1 cellular context compared by ENCODE assay signal in the genomic region with DNA sequence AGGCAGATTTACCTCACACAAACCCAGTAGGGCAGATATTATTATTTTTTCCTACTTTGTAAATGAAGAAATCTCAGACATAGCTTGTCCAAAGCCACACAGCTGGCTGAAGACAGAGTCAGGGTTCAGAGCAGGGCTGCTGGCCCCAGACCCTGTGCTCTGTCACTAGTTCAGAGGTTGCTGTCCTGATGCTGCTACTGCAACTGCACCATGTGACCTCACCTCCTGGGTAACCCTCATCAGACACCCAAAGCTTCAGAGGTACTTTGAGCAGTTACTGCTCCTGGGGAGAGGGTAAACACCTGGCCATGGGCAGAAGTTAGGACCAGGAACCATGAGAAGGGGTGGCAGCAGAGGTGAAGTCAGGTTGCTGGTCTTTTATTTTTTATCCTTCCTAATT.
TF ChIP-seq lines count a peak whose summit lies in the region.

No MANE protein-coding gene starts in this region.

TF ChIP-seq in GM23338, 12 proteins besides CTCF, POLR2A, EP300 and RAD21 (continued from another document):
- TF ChIP-seq, protein P1, sequence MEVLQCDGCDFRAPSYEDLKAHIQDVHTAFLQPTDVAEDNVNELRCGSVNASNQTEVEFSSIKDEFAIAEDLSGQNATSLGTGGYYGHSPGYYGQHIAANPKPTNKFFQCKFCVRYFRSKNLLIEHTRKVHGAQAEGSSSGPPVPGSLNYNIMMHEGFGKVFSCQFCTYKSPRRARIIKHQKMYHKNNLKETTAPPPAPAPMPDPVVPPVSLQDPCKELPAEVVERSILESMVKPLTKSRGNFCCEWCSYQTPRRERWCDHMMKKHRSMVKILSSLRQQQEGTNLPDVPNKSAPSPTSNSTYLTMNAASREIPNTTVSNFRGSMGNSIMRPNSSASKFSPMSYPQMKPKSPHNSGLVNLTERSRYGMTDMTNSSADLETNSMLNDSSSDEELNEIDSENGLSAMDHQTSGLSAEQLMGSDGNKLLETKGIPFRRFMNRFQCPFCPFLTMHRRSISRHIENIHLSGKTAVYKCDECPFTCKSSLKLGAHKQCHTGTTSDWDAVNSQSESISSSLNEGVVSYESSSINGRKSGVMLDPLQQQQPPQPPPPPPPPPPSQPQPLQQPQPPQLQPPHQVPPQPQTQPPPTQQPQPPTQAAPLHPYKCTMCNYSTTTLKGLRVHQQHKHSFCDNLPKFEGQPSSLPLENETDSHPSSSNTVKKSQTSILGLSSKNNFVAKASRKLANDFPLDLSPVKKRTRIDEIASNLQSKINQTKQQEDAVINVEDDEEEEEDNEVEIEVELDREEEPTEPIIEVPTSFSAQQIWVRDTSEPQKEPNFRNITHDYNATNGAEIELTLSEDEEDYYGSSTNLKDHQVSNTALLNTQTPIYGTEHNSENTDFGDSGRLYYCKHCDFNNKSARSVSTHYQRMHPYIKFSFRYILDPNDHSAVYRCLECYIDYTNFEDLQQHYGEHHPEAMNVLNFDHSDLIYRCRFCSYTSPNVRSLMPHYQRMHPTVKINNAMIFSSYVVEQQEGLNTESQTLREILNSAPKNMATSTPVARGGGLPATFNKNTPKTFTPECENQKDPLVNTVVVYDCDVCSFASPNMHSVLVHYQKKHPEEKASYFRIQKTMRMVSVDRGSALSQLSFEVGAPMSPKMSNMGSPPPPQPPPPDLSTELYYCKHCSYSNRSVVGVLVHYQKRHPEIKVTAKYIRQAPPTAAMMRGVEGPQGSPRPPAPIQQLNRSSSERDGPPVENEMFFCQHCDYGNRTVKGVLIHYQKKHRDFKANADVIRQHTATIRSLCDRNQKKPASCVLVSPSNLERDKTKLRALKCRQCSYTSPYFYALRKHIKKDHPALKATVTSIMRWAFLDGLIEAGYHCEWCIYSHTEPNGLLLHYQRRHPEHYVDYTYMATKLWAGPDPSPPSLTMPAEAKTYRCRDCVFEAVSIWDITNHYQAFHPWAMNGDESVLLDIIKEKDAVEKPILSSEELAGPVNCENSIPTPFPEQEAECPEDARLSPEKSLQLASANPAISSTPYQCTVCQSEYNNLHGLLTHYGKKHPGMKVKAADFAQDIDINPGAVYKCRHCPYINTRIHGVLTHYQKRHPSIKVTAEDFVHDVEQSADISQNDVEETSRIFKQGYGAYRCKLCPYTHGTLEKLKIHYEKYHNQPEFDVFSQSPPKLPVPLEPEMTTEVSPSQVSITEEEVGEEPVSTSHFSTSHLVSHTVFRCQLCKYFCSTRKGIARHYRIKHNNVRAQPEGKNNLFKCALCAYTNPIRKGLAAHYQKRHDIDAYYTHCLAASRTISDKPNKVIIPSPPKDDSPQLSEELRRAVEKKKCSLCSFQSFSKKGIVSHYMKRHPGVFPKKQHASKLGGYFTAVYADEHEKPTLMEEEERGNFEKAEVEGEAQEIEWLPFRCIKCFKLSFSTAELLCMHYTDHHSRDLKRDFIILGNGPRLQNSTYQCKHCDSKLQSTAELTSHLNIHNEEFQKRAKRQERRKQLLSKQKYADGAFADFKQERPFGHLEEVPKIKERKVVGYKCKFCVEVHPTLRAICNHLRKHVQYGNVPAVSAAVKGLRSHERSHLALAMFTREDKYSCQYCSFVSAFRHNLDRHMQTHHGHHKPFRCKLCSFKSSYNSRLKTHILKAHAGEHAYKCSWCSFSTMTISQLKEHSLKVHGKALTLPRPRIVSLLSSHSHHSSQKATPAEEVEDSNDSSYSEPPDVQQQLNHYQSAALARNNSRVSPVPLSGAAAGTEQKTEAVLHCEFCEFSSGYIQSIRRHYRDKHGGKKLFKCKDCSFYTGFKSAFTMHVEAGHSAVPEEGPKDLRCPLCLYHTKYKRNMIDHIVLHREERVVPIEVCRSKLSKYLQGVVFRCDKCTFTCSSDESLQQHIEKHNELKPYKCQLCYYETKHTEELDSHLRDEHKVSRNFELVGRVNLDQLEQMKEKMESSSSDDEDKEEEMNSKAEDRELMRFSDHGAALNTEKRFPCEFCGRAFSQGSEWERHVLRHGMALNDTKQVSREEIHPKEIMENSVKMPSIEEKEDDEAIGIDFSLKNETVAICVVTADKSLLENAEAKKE (CRISPR knock-in tag; IDR thresholded peaks at IDR 0.05), result no peak
- no peak for TF ChIP-seq STAT1 (IDR thresholded peaks at IDR 0.05; ENCODE audit: unreplicated experiment)
- no peak for TF ChIP-seq ZNF114 (CRISPR knock-in tag; IDR thresholded peaks at IDR 0.05)
- no peak for TF ChIP-seq CREB1 (CRISPR knock-in tag; IDR thresholded peaks at IDR 0.05; ENCODE audit: low read depth)
- no peak for TF ChIP-seq EZH2 (IDR thresholded peaks at IDR 0.05; ENCODE audit: low read depth, unreplicated experiment)
- TF ChIP-seq, protein P2, sequence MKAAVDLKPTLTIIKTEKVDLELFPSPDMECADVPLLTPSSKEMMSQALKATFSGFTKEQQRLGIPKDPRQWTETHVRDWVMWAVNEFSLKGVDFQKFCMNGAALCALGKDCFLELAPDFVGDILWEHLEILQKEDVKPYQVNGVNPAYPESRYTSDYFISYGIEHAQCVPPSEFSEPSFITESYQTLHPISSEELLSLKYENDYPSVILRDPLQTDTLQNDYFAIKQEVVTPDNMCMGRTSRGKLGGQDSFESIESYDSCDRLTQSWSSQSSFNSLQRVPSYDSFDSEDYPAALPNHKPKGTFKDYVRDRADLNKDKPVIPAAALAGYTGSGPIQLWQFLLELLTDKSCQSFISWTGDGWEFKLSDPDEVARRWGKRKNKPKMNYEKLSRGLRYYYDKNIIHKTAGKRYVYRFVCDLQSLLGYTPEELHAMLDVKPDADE (IDR thresholded peaks at IDR 0.05), result no peak
- no peak for TF ChIP-seq NANOG (IDR thresholded peaks at IDR 0.05; ENCODE audit: borderline replicate concordance)
- TF ChIP-seq, protein P3, sequence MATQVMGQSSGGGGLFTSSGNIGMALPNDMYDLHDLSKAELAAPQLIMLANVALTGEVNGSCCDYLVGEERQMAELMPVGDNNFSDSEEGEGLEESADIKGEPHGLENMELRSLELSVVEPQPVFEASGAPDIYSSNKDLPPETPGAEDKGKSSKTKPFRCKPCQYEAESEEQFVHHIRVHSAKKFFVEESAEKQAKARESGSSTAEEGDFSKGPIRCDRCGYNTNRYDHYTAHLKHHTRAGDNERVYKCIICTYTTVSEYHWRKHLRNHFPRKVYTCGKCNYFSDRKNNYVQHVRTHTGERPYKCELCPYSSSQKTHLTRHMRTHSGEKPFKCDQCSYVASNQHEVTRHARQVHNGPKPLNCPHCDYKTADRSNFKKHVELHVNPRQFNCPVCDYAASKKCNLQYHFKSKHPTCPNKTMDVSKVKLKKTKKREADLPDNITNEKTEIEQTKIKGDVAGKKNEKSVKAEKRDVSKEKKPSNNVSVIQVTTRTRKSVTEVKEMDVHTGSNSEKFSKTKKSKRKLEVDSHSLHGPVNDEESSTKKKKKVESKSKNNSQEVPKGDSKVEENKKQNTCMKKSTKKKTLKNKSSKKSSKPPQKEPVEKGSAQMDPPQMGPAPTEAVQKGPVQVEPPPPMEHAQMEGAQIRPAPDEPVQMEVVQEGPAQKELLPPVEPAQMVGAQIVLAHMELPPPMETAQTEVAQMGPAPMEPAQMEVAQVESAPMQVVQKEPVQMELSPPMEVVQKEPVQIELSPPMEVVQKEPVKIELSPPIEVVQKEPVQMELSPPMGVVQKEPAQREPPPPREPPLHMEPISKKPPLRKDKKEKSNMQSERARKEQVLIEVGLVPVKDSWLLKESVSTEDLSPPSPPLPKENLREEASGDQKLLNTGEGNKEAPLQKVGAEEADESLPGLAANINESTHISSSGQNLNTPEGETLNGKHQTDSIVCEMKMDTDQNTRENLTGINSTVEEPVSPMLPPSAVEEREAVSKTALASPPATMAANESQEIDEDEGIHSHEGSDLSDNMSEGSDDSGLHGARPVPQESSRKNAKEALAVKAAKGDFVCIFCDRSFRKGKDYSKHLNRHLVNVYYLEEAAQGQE (IDR thresholded peaks at IDR 0.05; ENCODE audit: unreplicated experiment), result no peak
- no peak for TF ChIP-seq JUNB (IDR thresholded peaks at IDR 0.05; ENCODE audit: unreplicated experiment)
